ENCODE assay signal across 8 cellular contexts in genomic region chr11:63915961-63916836, GRCh38. TPM values are rescaled to one million over a fixed set of nuclear protein-coding genes. Genes with fewer than 3 reads are reported as not detected.
DNase-seq lines count a peak whose midpoint lies in the region; ATAC-seq lines count a peak whose summit lies in the region.

No MANE protein-coding gene starts in this region.

- peaks cover 17% of the 10 kb centered on the region for H3K4me1 ChIP-seq in rectal smooth muscle tissue (ENCODE audit: control insufficient read depth, insufficient read depth, low read length)

- no peak overlapping the region for H3K27ac Mint-ChIP-seq in activated T-cell treated with anti-CD3 and anti-CD28 coated beads, Interleukin-2, amount 50 U/mL, for 72 hours

- no peak overlapping the region for H3K27ac ChIP-seq in rectal smooth muscle tissue (ENCODE audit: low read depth, low read length)

- peak overlapping the region; percentile 87 to 91 for H3K4me3 Mint-ChIP-seq in activated T-cell treated with anti-CD3 and anti-CD28 coated beads, Interleukin-2, amount 50 U/mL, for 72 hours

- H3K4me3 ChIP-seq in rectal smooth muscle tissue (ENCODE audit: low read length) = peak overlapping the region; percentile 56

- no peaks in the 10 kb centered on the region for H3K36me3 ChIP-seq in rectal smooth muscle tissue (ENCODE audit: control insufficient read depth, insufficient read depth, low read length)

- peak; percentile 30 to 39 for ATAC-seq in activated T-cell treated with anti-CD3 and anti-CD28 coated beads, Interleukin-2, amount 50 U/mL, for 72 hours (replicated peaks in 1 of 2)
- ATAC-seq in GM21360 (IDR thresholded peaks at IDR 0.05; ENCODE audit: unreplicated experiment) = no peak
- ATAC-seq in GM19328 (IDR thresholded peaks at IDR 0.05; ENCODE audit: unreplicated experiment) = no peak

- no peaks in the 10 kb centered on the region for H3K9me3 Mint-ChIP-seq in activated T-cell treated with anti-CD3 and anti-CD28 coated beads, Interleukin-2, amount 50 U/mL, for 72 hours

- H3K9ac ChIP-seq in rectal smooth muscle tissue (ENCODE audit: low read length) = no peak overlapping the region

- H3K27me3 Mint-ChIP-seq in activated T-cell treated with anti-CD3 and anti-CD28 coated beads, Interleukin-2, amount 50 U/mL, for 72 hours (ENCODE audit: low read depth) = no peaks in the 10 kb centered on the region

- peaks cover 3% of the 10 kb centered on the region for H3K27me3 ChIP-seq in rectal smooth muscle tissue (ENCODE audit: control insufficient read depth, insufficient read depth, low read length)

- H3K4me1 Mint-ChIP-seq in activated T-cell treated with anti-CD3 and anti-CD28 coated beads, Interleukin-2, amount 50 U/mL, for 72 hours (ENCODE audit: low read depth) = peaks cover 11% of the 10 kb centered on the region

- H3K36me3 Mint-ChIP-seq in activated T-cell treated with anti-CD3 and anti-CD28 coated beads, Interleukin-2, amount 50 U/mL, for 72 hours (ENCODE audit: insufficient read depth in 2 of 2) = no peaks in the 10 kb centered on the region

- peak; percentile 42 for DNase-seq in activated naive CD4-positive, alpha-beta T cell treated with Interleukin-2 at 50 U/mL for 16 hours
- no peak for DNase-seq in activated naive CD4-positive, alpha-beta T cell (lab: John Stamatoyannopoulos, UW)
- DNase-seq in NCI-H1930 (lab: John Stamatoyannopoulos, UW) = peak; percentile 25 to 46
- DNase-seq in activated T-cell treated with anti-CD3 and anti-CD28 coated beads, Interleukin-2, amount 50 U/mL, for 72 hours = peak; percentile 53 to 60
- peak; percentile 53 for DNase-seq in germinal center (ENCODE audit: low spot score)

RNA-seq across cellular contexts. Expression of gene RCOR2, which starts 0.8 kb away (rescaled TPM):
- under 1 TPM; 0.39 to 0.96 TPM for total RNA-seq in activated T-cell treated with anti-CD3 and anti-CD28 coated beads, Interleukin-2, amount 50 U/mL, for 72 hours

RNA-seq across cellular contexts. Expression of gene NAA40, which starts 22.6 kb away (rescaled TPM):
- total RNA-seq in activated T-cell treated with anti-CD3 and anti-CD28 coated beads, Interleukin-2, amount 50 U/mL, for 72 hours = 10 to 100 TPM; 15.1 to 15.2 TPM

RNA-seq across cellular contexts. Expression of gene COX8A, which starts 58.2 kb away (rescaled TPM):
- 100 to 1,000 TPM; 310 to 319 TPM for total RNA-seq in activated T-cell treated with anti-CD3 and anti-CD28 coated beads, Interleukin-2, amount 50 U/mL, for 72 hours

Comparison
In these comparisons a context has a peak if more than half of its experiments do, and no peak if none do; other contexts are left out.
1. DNase-seq: peak in activated naive CD4-positive, alpha-beta T cell treated with Interleukin-2 at 50 U/mL for 16 hours (single experiment), NCI-H1930 (2 of 2), activated T-cell treated with anti-CD3 and anti-CD28 coated beads, Interleukin-2, amount 50 U/mL, for 72 hours (2 of 2) and germinal center (single experiment); none in activated naive CD4-positive, alpha-beta T cell (0 of 4).
2. ATAC-seq: peak in activated T-cell treated with anti-CD3 and anti-CD28 coated beads, Interleukin-2, amount 50 U/mL, for 72 hours (2 of 2); none in GM21360 (single experiment) and GM19328 (single experiment).